ENCODE assay signal across 12 cellular contexts in the genomic region with DNA sequence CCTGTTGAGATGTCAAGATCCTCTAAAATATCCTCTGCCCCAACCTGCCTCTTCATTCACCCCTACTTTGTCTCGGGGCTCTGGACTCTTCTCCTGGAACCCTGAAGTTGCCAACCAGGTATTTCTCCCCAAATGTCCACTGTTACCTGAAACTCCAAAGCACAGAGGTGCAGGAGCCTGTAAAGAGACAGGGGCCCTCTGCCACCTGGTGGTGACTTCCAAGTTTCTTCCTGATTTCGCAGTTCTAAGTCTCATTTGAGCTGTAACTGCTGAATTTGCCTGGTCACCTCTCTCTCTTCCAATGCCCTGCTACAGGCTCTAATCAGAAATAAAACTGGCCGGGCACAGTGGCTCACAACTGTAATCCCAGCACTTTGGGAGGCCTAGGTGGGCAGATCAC.
A peak's percentile ranks its signal among the peaks of the same experiment; 100 is the strongest.
DNase-seq lines count a peak whose midpoint lies in the region; ATAC-seq, FAIRE-seq and TF ChIP-seq lines count a peak whose summit lies in the region.
"Had no signal": no experiment of that assay in that cellular context is flagged by ENCODE, and none has a peak within 500 bp of the region (broad histone marks: within the 10 kb centered on the region; RNA-seq: fewer than 3 reads in every experiment).

No MANE protein-coding gene starts in this region.

- H3K27me3 Mint-ChIP-seq in natural killer cell treated with Interleukin-12 subunit alpha and Interleukin-12 subunit beta and Interleukin-15 and Interleukin-18, amount 100 ng/mL, for 72 hours = no peaks in the 10 kb centered on the region
- H3K27me3 Mint-ChIP-seq: activated naive CD8-positive, alpha-beta T cell treated with anti-CD3 and anti-CD28 coated beads for 36 hours; memory B cell had no signal

- TF ChIP-seq CTCF in HFF-Myc (IDR thresholded peaks at IDR 0.05; ENCODE audit: low read depth, low read length, missing control alignments) (peak; percentile 28), GM12878 (IDR thresholded peaks at IDR 0.05 in 2 of 3, conservative IDR thresholded peaks at IDR 0.05 in 1 of 3; ENCODE audit: control insufficient read depth in 2 of 3, extremely low read depth in 1 of 3, insufficient read depth in 1 of 3, low read depth in 3 of 3, low read length in 3 of 3) (peak; percentile 26 to 42 (median 39); a peak in 4 of 6 replicates)

- TF ChIP-seq POLR2A in GM12878 (IDR thresholded peaks at IDR 0.05; ENCODE audit: low read depth, low read length) = no peak

- FAIRE-seq in GM12878 (lab: Jason Lieb, UNC) = no peak

- no peak overlapping the region for H3K27ac ChIP-seq in GM12878 (ENCODE audit: control insufficient read depth, insufficient read depth)

- peak; percentile 39; the same call in 1 of the 2 replicates for TF ChIP-seq RAD21 in GM12878 (IDR thresholded peaks at IDR 0.05; ENCODE audit: insufficient read depth, low read depth, low read length)

- H3K9me3 ChIP-seq in GM12878 (replicated peaks; ENCODE audit: control insufficient read depth, insufficient read depth, low read length) = no peaks in the 10 kb centered on the region

- ATAC-seq in GM12878 (peak; percentile 52; the same call in 2 of the 3 replicates), GM19397 (IDR thresholded peaks at IDR 0.05; ENCODE audit: unreplicated experiment) (no peak)
- no peak for ATAC-seq in natural killer cell treated with Interleukin-12 subunit alpha and Interleukin-12 subunit beta and Interleukin-15 and Interleukin-18, amount 100 ng/mL, for 72 hours
- ATAC-seq in stimulated activated naive CD8-positive, alpha-beta T cell treated with anti-CD3 and anti-CD28 coated beads, Interleukin-15, Interleukin-2, amounts not matched to agents 100 U/mL and 50 U/mL, for 24 hours = no peak

- H3K4me3 ChIP-seq in HFF-Myc (replicated peaks; ENCODE audit: low read depth, low read length) = no peak overlapping the region
- H3K4me3 ChIP-seq in GM12878 = no peak overlapping the region

- DNase-seq in CD1c-positive myeloid dendritic cell (ENCODE audit: extremely low spot score) = peak; percentile 18
- DNase-seq in HFF-Myc (ENCODE audit: extremely low read depth, low read depth) = no peak
- no peak for DNase-seq in GM12878 (ENCODE audit: low read depth, low spot score)
- DNase-seq in natural killer cell treated with Interleukin-12 subunit alpha and Interleukin-12 subunit beta and Interleukin-15 and Interleukin-18, amount 100 ng/mL, for 72 hours (ENCODE audit: low spot score) = peak; percentile 15
- DNase-seq in NCI-H1930 (lab: John Stamatoyannopoulos, UW) = no peak
- no peak for DNase-seq in NCI-H2227 treated with DMSO at 0.1 percent for 48 hours (lab: John Stamatoyannopoulos, UW)
- DNase-seq in stimulated activated naive CD8-positive, alpha-beta T cell treated with anti-CD3 and anti-CD28 coated beads, Interleukin-15, Interleukin-2, amounts not matched to agents 100 U/mL and 50 U/mL, for 24 hours = no peak
- DNase-seq: activated naive CD8-positive, alpha-beta T cell treated with anti-CD3 and anti-CD28 coated beads for 36 hours; GDM1; NCI-H226 had no signal

- no peaks in the 10 kb centered on the region; the same call in 1 of the 2 replicates for H3K79me2 ChIP-seq in GM12878 (ENCODE audit: control insufficient read depth, insufficient read depth, low read length)

- H3K4me2 ChIP-seq in GM12878 (ENCODE audit: control insufficient read depth, insufficient read depth) = no peak overlapping the region

- in situ Hi-C loops in GM12878 (cut with MboI) = no loop called here

- CTCF ChIA-PET in GM12878 (lab: Yijun Ruan, JAX) = interaction anchor here (0.6 to 2.3 kb wide), 5 partner anchors 16 to 244 kb away, joined by 4 to 9 read pairs (median 6); no protein-coding TSS in a partner anchor

- TF ChIP-seq EP300 in GM12878 (IDR thresholded peaks at IDR 0.05; ENCODE audit: borderline replicate concordance in 1 of 2, control insufficient read depth in 1 of 2, low read depth in 2 of 2, low read length in 2 of 2) = no peak

- H3K4me1 Mint-ChIP-seq in natural killer cell treated with Interleukin-12 subunit alpha and Interleukin-12 subunit beta and Interleukin-15 and Interleukin-18, amount 100 ng/mL, for 72 hours (ENCODE audit: low read depth in 2 of 2) = peaks cover 43 to 52% of the 10 kb centered on the region in 2 donors
- H3K4me1 Mint-ChIP-seq: memory B cell had no signal

- intact Hi-C loops in GM12878 (cut with micrococcal nuclease; ENCODE audit: unreplicated experiment) = no loop called here

- POLR2A ChIA-PET in GM12878 (lab: Charles Lee) = no interaction called here

- 72% methylated on average over 3 of the region's 3 CpGs for WGBS in GM12878 (ENCODE audit: insufficient coverage, insufficient replicate concordance, low lambda C conversion rate, missing lambda C conversion rate)

- H3K4me1 ChIP-seq in GM12878 (ENCODE audit: control insufficient read depth, insufficient read depth, low read length) = peaks cover 2% of the 10 kb centered on the region

- H3K9me3 Mint-ChIP-seq in natural killer cell treated with Interleukin-12 subunit alpha and Interleukin-12 subunit beta and Interleukin-15 and Interleukin-18, amount 100 ng/mL, for 72 hours = no peaks in the 10 kb centered on the region
- H3K9me3 Mint-ChIP-seq: activated naive CD8-positive, alpha-beta T cell treated with anti-CD3 and anti-CD28 coated beads for 36 hours; memory B cell had no signal

- H3K9ac ChIP-seq in GM12878 (ENCODE audit: control insufficient read depth, insufficient read depth, low read length) = no peak overlapping the region

- no TSS peak for BruUV-seq in GM12878 (replicated peaks; lab: Mats Ljungman, UMichigan)

- no peaks in the 10 kb centered on the region for H4K20me1 ChIP-seq in GM12878 (ENCODE audit: control insufficient read depth, insufficient read depth)

- H3K27me3 ChIP-seq in GM12878 (replicated peaks in 1 of 2; ENCODE audit: control insufficient read depth in 2 of 2, insufficient read depth in 2 of 2, low read length in 1 of 2) = no peaks in the 10 kb centered on the region

- H3K27ac Mint-ChIP-seq in natural killer cell treated with Interleukin-12 subunit alpha and Interleukin-12 subunit beta and Interleukin-15 and Interleukin-18, amount 100 ng/mL, for 72 hours = peak overlapping the region in 1 of 2 donors; percentile 79
- H3K27ac Mint-ChIP-seq: activated naive CD8-positive, alpha-beta T cell treated with anti-CD3 and anti-CD28 coated beads for 36 hours; memory B cell had no signal

- no peaks in the 10 kb centered on the region for H3K36me3 Mint-ChIP-seq in natural killer cell treated with Interleukin-12 subunit alpha and Interleukin-12 subunit beta and Interleukin-15 and Interleukin-18, amount 100 ng/mL, for 72 hours
- H3K36me3 Mint-ChIP-seq: activated naive CD8-positive, alpha-beta T cell treated with anti-CD3 and anti-CD28 coated beads for 36 hours; memory B cell had no signal

- no peaks in the 10 kb centered on the region for H3K36me3 ChIP-seq in GM12878 (ENCODE audit: control insufficient read depth in 2 of 2, insufficient read depth in 2 of 2, low read length in 1 of 2)

- SMC1A ChIA-PET in GM12878 (lab: Charles Lee; ENCODE audit: uncharacterized antibody, unreplicated experiment) = interaction anchor here (1.2 kb wide), 1 partner anchor 245 kb away, joined by 3 read pairs; no protein-coding TSS in a partner anchor

- no peak overlapping the region for H2AFZ ChIP-seq in GM12878 (ENCODE audit: control insufficient read depth, low read depth, low read length)

- RAD21 ChIA-PET in GM12878 (lab: Charles Lee; ENCODE audit: unreplicated experiment) = no interaction called here

- H3K4me3 Mint-ChIP-seq in natural killer cell treated with Interleukin-12 subunit alpha and Interleukin-12 subunit beta and Interleukin-15 and Interleukin-18, amount 100 ng/mL, for 72 hours = no peak overlapping the region
- H3K4me3 Mint-ChIP-seq: activated naive CD8-positive, alpha-beta T cell treated with anti-CD3 and anti-CD28 coated beads for 36 hours; memory B cell had no signal

TF ChIP-seq in GM12878, 131 proteins besides CTCF, POLR2A, EP300 and RAD21:
- peak; percentile 27; the same call in 1 of the 2 replicates for TF ChIP-seq SMC3 (IDR thresholded peaks at IDR 0.05; ENCODE audit: borderline replicate concordance, low read length)
- TF ChIP-seq CBX5 (IDR thresholded peaks at IDR 0.05; ENCODE audit: low read depth) = no peak
- TF ChIP-seq CBFB (IDR thresholded peaks at IDR 0.05; ENCODE audit: low read depth) = no peak

Comparison
In these comparisons a context has a peak if more than half of its experiments do, and no peak if none do; other contexts are left out.
1. DNase-seq: peak in CD1c-positive myeloid dendritic cell (single experiment) and natural killer cell treated with Interleukin-12 subunit alpha and Interleukin-12 subunit beta and Interleukin-15 and Interleukin-18, amount 100 ng/mL, for 72 hours (single experiment); none in HFF-Myc (single experiment), GM12878 (single experiment), NCI-H1930 (0 of 2), NCI-H2227 treated with DMSO at 0.1 percent for 48 hours (single experiment) and stimulated activated naive CD8-positive, alpha-beta T cell treated with anti-CD3 and anti-CD28 coated beads, Interleukin-15, Interleukin-2, amounts not matched to agents 100 U/mL and 50 U/mL, for 24 hours (single experiment).